In the genomic region with DNA sequence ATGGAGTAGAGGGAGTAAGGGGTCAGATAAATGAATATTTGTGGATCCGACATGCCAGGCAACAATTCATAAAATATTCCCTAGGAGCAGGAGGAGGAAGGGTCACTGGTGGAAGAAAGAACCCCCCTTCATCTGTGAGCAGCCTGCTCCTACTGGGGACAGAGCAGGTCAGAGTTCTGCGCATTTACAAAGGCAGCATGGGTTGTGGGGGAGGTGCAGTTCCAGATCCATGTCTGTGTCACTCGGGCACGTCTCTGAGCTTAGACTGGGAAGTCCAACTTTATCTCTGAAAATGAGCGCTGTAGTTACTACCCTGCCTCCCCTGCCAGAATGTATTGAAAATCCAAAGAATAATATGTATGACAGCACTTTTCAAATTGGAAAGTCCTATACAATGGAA, we compare ENCODE assay signal across 9 cellular contexts.
"Had no signal": no experiment of that assay in that cellular context is flagged by ENCODE, and none has a peak within 500 bp of the region (broad histone marks: within the 10 kb centered on the region; RNA-seq: fewer than 3 reads in every experiment).

No MANE protein-coding gene starts in this region.

- H3K36me3 ChIP-seq: cardiac muscle cell, left lung, tibial artery had no signal

- ATAC-seq: activated CD8-positive, alpha-beta T cell treated with anti-CD3 and anti-CD28 coated beads for 36 hours; esophagus mucosa; left lung; stimulated activated effector memory CD8-positive, alpha-beta T cell treated with anti-CD3 and anti-CD28 coated beads, Interleukin-12 subunit alpha, Interleukin-12 subunit beta, amount 100 ng/mL, for 72 hours had no signal

- H3K4me3 ChIP-seq: cardiac muscle cell, left lung, tibial artery had no signal

- DNase-seq: activated CD4-positive, alpha-beta T cell treated with anti-CD3 and anti-CD28 coated beads for 1 hour; activated CD8-positive, alpha-beta memory T cell treated with anti-CD3 and anti-CD28 coated beads, Interleukin-2, amount 50 U/mL, for 4 hours; activated CD8-positive, alpha-beta T cell treated with anti-CD3 and anti-CD28 coated beads for 36 hours; left lung; T-helper 2 cell; tibial artery had no signal

- H3K27me3 Mint-ChIP-seq: activated CD8-positive, alpha-beta T cell treated with anti-CD3 and anti-CD28 coated beads for 36 hours had no signal

- H3K4me1 ChIP-seq: left lung, tibial artery had no signal

- H3K27ac Mint-ChIP-seq: activated CD8-positive, alpha-beta T cell treated with anti-CD3 and anti-CD28 coated beads for 36 hours; stimulated activated effector memory CD8-positive, alpha-beta T cell treated with anti-CD3 and anti-CD28 coated beads, Interleukin-12 subunit alpha, Interleukin-12 subunit beta, amount 100 ng/mL, for 72 hours had no signal

- H3K4me1 Mint-ChIP-seq: stimulated activated effector memory CD8-positive, alpha-beta T cell treated with anti-CD3 and anti-CD28 coated beads, Interleukin-12 subunit alpha, Interleukin-12 subunit beta, amount 100 ng/mL, for 72 hours had no signal

- H3K36me3 Mint-ChIP-seq: stimulated activated effector memory CD8-positive, alpha-beta T cell treated with anti-CD3 and anti-CD28 coated beads, Interleukin-12 subunit alpha, Interleukin-12 subunit beta, amount 100 ng/mL, for 72 hours had no signal

- H3K27me3 ChIP-seq: cardiac muscle cell, left lung, tibial artery had no signal

- H3K4me3 Mint-ChIP-seq: activated CD8-positive, alpha-beta T cell treated with anti-CD3 and anti-CD28 coated beads for 36 hours; stimulated activated effector memory CD8-positive, alpha-beta T cell treated with anti-CD3 and anti-CD28 coated beads, Interleukin-12 subunit alpha, Interleukin-12 subunit beta, amount 100 ng/mL, for 72 hours had no signal

- H3K9me3 Mint-ChIP-seq: activated CD8-positive, alpha-beta T cell treated with anti-CD3 and anti-CD28 coated beads for 36 hours; stimulated activated effector memory CD8-positive, alpha-beta T cell treated with anti-CD3 and anti-CD28 coated beads, Interleukin-12 subunit alpha, Interleukin-12 subunit beta, amount 100 ng/mL, for 72 hours had no signal
